1 cellular context compared by ENCODE assay signal in the genomic region with DNA sequence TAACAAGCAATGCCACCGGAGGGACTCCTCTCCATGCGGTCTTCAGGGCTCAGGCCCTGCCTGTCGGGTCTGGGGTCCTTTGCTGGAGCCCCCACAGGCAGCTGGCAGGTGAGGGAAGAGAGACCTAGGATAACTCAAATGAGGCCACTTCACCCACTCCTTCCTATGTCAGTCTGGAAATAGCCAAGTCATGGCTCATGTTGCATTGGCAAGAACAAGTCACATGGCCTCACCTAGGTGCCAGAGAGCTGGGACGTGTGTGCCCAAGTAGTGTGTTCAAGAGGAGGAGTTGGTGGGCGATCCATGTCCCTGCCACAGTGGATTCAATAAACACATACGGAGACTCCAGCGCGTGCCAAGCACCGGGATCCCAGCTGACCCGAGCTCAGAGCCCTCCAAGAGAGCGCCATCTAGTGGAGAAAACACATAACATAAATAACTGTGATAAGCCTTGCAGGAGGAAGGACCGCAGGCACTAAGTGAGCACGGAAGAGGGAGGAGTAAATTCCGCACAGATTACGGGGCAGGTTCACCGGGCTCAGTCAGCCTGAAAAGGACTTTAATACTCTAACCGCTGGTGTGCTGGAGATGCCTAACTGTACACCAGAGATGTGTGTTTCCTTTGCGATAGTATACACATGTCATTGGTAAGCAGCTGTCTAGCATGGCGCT.
TF ChIP-seq lines count a peak whose summit lies in the region.

No MANE protein-coding gene starts in this region.

TF ChIP-seq in HepG2, 621 proteins besides CTCF, POLR2A, EP300 and RAD21 (continued from another document and continues in another):
- TF ChIP-seq, protein P1, sequence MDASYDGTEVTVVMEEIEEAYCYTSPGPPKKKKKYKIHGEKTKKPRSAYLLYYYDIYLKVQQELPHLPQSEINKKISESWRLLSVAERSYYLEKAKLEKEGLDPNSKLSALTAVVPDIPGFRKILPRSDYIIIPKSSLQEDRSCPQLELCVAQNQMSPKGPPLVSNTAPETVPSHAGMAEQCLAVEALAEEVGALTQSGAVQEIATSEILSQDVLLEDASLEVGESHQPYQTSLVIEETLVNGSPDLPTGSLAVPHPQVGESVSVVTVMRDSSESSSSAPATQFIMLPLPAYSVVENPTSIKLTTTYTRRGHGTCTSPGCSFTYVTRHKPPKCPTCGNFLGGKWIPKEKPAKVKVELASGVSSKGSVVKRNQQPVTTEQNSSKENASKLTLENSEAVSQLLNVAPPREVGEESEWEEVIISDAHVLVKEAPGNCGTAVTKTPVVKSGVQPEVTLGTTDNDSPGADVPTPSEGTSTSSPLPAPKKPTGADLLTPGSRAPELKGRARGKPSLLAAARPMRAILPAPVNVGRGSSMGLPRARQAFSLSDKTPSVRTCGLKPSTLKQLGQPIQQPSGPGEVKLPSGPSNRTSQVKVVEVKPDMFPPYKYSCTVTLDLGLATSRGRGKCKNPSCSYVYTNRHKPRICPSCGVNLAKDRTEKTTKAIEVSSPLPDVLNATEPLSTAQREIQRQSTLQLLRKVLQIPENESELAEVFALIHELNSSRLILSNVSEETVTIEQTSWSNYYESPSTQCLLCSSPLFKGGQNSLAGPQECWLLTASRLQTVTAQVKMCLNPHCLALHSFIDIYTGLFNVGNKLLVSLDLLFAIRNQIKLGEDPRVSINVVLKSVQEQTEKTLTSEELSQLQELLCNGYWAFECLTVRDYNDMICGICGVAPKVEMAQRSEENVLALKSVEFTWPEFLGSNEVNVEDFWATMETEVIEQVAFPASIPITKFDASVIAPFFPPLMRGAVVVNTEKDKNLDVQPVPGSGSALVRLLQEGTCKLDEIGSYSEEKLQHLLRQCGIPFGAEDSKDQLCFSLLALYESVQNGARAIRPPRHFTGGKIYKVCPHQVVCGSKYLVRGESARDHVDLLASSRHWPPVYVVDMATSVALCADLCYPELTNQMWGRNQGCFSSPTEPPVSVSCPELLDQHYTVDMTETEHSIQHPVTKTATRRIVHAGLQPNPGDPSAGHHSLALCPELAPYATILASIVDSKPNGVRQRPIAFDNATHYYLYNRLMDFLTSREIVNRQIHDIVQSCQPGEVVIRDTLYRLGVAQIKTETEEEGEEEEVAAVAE (CRISPR knock-in tag; IDR thresholded peaks at IDR 0.05; ENCODE audit: borderline replicate concordance) = no peak
- TF ChIP-seq, protein P2, sequence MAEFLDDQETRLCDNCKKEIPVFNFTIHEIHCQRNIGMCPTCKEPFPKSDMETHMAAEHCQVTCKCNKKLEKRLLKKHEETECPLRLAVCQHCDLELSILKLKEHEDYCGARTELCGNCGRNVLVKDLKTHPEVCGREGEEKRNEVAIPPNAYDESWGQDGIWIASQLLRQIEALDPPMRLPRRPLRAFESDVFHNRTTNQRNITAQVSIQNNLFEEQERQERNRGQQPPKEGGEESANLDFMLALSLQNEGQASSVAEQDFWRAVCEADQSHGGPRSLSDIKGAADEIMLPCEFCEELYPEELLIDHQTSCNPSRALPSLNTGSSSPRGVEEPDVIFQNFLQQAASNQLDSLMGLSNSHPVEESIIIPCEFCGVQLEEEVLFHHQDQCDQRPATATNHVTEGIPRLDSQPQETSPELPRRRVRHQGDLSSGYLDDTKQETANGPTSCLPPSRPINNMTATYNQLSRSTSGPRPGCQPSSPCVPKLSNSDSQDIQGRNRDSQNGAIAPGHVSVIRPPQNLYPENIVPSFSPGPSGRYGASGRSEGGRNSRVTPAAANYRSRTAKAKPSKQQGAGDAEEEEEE (CRISPR knock-in tag; IDR thresholded peaks at IDR 0.05; ENCODE audit: borderline replicate concordance) = no peak
- TF ChIP-seq, protein P3, sequence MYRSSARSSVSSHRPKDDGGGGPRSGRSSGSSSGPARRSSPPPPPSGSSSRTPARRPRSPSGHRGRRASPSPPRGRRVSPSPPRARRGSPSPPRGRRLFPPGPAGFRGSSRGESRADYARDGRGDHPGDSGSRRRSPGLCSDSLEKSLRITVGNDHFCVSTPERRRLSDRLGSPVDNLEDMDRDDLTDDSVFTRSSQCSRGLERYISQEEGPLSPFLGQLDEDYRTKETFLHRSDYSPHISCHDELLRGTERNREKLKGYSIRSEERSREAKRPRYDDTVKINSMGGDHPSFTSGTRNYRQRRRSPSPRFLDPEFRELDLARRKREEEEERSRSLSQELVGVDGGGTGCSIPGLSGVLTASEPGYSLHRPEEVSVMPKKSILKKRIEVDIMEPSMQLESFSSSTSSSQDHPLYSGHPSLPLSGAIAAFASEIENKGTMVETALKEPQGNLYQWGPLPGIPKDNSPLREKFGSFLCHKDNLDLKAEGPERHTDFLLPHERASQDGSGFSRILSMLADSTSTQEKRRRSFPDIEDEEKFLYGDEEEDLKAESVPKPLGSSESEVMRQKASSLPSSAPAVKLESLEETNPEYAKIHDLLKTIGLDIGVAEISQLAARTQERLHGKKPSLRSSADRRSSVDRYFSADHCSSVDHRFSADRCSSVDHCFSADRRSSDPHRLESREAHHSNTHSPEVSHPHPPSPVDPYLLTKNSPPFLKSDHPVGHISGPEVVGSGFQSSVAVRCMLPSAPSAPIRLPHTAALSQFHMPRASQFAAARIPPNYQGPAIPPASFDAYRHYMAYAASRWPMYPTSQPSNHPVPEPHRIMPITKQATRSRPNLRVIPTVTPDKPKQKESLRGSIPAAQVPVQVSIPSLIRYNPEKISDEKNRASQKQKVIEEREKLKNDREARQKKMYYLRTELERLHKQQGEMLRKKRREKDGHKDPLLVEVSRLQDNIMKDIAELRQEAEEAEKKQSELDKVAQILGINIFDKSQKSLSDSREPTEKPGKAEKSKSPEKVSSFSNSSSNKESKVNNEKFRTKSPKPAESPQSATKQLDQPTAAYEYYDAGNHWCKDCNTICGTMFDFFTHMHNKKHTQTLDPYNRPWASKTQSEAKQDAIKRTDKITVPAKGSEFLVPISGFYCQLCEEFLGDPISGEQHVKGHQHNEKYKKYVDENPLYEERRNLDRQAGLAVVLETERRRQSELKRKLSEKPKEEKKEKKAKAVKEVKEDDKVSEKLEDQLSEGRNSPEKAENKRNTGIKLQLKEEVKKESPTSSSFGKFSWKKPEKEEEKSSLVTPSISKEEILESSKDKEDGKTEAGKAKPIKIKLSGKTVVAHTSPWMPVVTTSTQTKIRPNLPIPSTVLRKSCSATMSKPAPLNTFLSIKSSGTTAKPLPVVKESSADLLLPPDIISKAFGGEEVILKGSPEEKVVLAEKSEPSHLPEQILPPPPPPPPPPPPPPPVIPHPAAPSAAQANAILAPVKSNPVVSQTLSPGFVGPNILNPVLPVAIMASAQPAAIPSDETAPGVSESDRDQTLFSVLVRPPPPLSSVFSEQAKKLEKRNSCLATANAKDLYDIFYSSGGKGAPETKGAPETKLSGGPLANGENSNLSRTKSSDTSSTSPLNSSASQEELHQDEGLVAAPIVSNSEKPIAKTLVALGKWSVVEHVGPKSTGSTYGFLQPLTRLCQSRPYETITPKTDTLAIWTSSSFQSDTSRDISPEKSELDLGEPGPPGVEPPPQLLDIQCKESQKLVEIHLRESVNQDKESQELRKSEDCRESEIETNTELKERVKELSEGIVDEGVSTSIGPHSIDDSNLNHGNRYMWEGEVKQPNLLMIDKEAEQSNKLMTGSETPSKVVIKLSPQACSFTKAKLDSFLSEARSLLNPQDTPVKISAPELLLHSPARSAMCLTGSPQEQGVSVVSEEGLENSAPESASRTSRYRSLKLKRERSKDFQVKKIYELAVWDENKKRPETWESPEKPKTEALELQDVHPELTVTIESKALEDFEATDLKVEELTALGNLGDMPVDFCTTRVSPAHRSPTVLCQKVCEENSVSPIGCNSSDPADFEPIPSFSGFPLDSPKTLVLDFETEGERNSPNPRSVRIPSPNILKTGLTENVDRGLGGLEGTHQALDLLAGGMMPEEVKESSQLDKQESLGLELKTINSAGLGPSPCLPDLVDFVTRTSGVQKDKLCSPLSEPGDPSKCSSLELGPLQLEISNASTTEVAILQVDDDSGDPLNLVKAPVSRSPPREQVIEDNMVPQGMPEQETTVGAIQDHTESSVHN (CRISPR knock-in tag; IDR thresholded peaks at IDR 0.05) = no peak
- TF ChIP-seq ZFY (CRISPR knock-in tag; IDR thresholded peaks at IDR 0.05) = no peak
- TF ChIP-seq SOX5 (CRISPR knock-in tag; IDR thresholded peaks at IDR 0.05; ENCODE audit: borderline replicate concordance) = no peak
- no peak for TF ChIP-seq ETV6 (CRISPR knock-in tag; conservative IDR thresholded peaks at IDR 0.05)
- TF ChIP-seq PCBP1 (IDR thresholded peaks at IDR 0.05; ENCODE audit: borderline replicate concordance, low read depth, low read length) = no peak
- no peak for TF ChIP-seq NCOA1 (CRISPR knock-in tag; IDR thresholded peaks at IDR 0.05)
- no peak for TF ChIP-seq SRF (IDR thresholded peaks at IDR 0.05; ENCODE audit: low read depth, low read length)
- TF ChIP-seq, protein P4, sequence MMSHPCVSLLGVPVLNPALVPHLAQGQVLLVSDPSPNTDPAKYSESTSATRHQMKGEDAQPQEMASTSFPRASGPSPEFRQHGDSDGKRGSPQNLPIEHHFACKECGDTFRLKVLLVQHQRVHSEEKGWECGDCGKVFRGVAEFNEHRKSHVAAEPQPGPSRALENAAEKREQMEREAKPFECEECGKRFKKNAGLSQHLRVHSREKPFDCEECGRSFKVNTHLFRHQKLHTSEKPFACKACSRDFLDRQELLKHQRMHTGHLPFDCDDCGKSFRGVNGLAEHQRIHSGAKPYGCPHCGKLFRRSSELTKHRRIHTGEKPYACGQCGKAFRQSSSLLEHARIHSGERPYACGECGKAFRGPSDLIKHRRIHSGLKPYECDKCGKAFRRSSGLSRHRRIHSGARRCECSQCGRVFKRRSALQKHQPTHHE (CRISPR knock-in tag; IDR thresholded peaks at IDR 0.05; ENCODE audit: borderline replicate concordance) = no peak
- TF ChIP-seq, protein P5, sequence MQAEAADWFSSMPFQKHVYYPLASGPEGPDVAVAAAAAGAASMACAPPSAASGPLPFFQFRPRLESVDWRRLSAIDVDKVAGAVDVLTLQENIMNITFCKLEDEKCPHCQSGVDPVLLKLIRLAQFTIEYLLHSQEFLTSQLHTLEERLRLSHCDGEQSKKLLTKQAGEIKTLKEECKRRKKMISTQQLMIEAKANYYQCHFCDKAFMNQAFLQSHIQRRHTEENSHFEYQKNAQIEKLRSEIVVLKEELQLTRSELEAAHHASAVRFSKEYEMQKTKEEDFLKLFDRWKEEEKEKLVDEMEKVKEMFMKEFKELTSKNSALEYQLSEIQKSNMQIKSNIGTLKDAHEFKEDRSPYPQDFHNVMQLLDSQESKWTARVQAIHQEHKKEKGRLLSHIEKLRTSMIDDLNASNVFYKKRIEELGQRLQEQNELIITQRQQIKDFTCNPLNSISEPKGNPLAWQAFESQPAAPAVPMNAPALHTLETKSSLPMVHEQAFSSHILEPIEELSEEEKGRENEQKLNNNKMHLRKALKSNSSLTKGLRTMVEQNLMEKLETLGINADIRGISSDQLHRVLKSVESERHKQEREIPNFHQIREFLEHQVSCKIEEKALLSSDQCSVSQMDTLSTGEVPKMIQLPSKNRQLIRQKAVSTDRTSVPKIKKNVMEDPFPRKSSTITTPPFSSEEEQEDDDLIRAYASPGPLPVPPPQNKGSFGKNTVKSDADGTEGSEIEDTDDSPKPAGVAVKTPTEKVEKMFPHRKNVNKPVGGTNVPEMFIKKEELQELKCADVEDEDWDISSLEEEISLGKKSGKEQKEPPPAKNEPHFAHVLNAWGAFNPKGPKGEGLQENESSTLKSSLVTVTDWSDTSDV (CRISPR knock-in tag; IDR thresholded peaks at IDR 0.05) = no peak
- no peak for TF ChIP-seq ZNF451 (CRISPR knock-in tag; IDR thresholded peaks at IDR 0.05)
- no peak for TF ChIP-seq ZNF7 (CRISPR knock-in tag; IDR thresholded peaks at IDR 0.05)
- TF ChIP-seq KDM6A (CRISPR knock-in tag; IDR thresholded peaks at IDR 0.05; ENCODE audit: low read depth) = no peak
- TF ChIP-seq, protein P6, sequence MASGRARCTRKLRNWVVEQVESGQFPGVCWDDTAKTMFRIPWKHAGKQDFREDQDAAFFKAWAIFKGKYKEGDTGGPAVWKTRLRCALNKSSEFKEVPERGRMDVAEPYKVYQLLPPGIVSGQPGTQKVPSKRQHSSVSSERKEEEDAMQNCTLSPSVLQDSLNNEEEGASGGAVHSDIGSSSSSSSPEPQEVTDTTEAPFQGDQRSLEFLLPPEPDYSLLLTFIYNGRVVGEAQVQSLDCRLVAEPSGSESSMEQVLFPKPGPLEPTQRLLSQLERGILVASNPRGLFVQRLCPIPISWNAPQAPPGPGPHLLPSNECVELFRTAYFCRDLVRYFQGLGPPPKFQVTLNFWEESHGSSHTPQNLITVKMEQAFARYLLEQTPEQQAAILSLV (CRISPR knock-in tag; IDR thresholded peaks at IDR 0.05; ENCODE audit: borderline replicate concordance) = no peak
- TF ChIP-seq ZNF572 (CRISPR knock-in tag; IDR thresholded peaks at IDR 0.05) = no peak
- TF ChIP-seq ARID2 (CRISPR knock-in tag; IDR thresholded peaks at IDR 0.05; ENCODE audit: borderline replicate concordance) = no peak
- TF ChIP-seq CHD2 (IDR thresholded peaks at IDR 0.05; ENCODE audit: low read depth, low read length) = no peak
- 0 out of 2 replicates have a peak, but pooled peaks have one; percentile 22 for TF ChIP-seq FOXO1 (CRISPR knock-in tag; IDR thresholded peaks at IDR 0.05)
- no peak for TF ChIP-seq ZNF672 (CRISPR knock-in tag; IDR thresholded peaks at IDR 0.05)
- TF ChIP-seq ZNF546 (CRISPR knock-in tag; conservative IDR thresholded peaks at IDR 0.05) = no peak
- no peak for TF ChIP-seq ZNF839 (CRISPR knock-in tag; IDR thresholded peaks at IDR 0.05; ENCODE audit: borderline replicate concordance)
- TF ChIP-seq ZNF44 (CRISPR knock-in tag; IDR thresholded peaks at IDR 0.05) = no peak
- TF ChIP-seq, protein P7, sequence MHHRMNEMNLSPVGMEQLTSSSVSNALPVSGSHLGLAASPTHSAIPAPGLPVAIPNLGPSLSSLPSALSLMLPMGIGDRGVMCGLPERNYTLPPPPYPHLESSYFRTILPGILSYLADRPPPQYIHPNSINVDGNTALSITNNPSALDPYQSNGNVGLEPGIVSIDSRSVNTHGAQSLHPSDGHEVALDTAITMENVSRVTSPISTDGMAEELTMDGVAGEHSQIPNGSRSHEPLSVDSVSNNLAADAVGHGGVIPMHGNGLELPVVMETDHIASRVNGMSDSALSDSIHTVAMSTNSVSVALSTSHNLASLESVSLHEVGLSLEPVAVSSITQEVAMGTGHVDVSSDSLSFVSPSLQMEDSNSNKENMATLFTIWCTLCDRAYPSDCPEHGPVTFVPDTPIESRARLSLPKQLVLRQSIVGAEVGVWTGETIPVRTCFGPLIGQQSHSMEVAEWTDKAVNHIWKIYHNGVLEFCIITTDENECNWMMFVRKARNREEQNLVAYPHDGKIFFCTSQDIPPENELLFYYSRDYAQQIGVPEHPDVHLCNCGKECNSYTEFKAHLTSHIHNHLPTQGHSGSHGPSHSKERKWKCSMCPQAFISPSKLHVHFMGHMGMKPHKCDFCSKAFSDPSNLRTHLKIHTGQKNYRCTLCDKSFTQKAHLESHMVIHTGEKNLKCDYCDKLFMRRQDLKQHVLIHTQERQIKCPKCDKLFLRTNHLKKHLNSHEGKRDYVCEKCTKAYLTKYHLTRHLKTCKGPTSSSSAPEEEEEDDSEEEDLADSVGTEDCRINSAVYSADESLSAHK (CRISPR knock-in tag; IDR thresholded peaks at IDR 0.05; ENCODE audit: borderline replicate concordance) = no peak
- no peak for TF ChIP-seq ZNF543 (CRISPR knock-in tag; IDR thresholded peaks at IDR 0.05)
- no peak for TF ChIP-seq ZFX (CRISPR knock-in tag; IDR thresholded peaks at IDR 0.05; ENCODE audit: low read depth)
- TF ChIP-seq ZNF354B (CRISPR knock-in tag; IDR thresholded peaks at IDR 0.05) = no peak
